ENCODE assay signal across 12 cellular contexts in the genomic region with DNA sequence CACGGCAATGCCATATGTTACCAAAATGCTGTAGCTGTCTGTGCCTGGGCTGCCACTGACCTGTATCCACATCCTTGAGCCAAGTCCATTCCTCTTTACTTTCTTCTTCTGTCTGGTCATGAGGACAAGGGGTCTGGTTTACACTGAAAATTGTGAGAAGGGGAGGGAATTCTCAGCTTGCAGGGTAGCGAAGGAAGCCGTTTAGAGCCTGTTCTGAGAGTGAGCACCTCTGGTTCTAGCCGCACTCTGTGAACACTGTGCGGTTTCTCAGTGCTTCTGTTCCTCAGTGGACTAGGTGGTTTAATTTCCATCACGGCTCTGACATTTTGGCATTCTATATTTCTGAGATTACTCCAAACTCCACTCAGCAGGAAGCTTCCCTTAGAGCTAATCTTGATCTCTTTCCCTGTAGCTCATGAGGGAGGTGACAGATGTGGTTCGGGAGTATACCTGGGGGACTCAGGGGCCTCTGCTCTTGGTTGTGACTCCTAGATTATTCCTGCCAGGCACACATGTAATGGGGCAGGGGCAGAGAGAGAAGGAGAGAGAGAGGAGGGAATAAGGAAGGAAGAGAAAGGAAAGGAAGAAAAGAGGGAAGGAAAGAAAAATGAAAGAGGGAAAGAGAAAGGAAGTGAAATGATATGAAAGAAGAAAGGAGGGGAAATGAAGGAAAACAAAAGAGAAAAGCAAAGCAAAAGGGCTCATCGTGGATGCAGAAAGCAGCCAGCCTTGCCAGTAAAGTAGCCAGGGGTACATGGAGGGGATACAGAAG. TPM values are rescaled to one million over a fixed set of nuclear protein-coding genes. Genes with fewer than 3 reads are reported as not detected.
DNase-seq lines count a peak whose midpoint lies in the region; ATAC-seq lines count a peak whose summit lies in the region.
"Had no signal": no experiment of that assay in that cellular context is flagged by ENCODE, and none has a peak within 500 bp of the region (broad histone marks: within the 10 kb centered on the region; RNA-seq: fewer than 3 reads in every experiment).

No MANE protein-coding gene starts in this region.

- no peaks in the 10 kb centered on the region for H3K36me3 ChIP-seq in effector memory CD4-positive, alpha-beta T cell (ENCODE audit: control insufficient read depth, insufficient read depth, low read length)

- DNase-seq in activated naive CD4-positive, alpha-beta T cell (lab: John Stamatoyannopoulos, UW), result no peak
- DNase-seq in T-cell (no peak), UCSD-AML1 (lab: John Stamatoyannopoulos, UW; ENCODE audit: unreplicated experiment) (no peak)
- no peak for DNase-seq in effector memory CD4-positive, alpha-beta T cell
- DNase-seq in stimulated activated naive CD8-positive, alpha-beta T cell treated with anti-CD3 and anti-CD28 coated beads, Interleukin-15, amount 100 ng/mL, for 72 hours, result peak in 1 of 2 donors; percentile 26
- DNase-seq in stimulated activated naive CD4-positive, alpha-beta T cell treated with Interleukin-2 at 50 U/mL for 16 hours (lab: John Stamatoyannopoulos, UW), result no peak
- DNase-seq: left cardiac atrium, NCI-H1048 had no signal

- H3K4me3 ChIP-seq in effector memory CD4-positive, alpha-beta T cell (ENCODE audit: insufficient read depth, low read depth, low read length, poor library complexity, severe bottlenecking), result no peak overlapping the region

- peak in 1 of 4 experiments; percentile 27 for ATAC-seq in T-cell (replicated peaks in 1 of 4)
- no peak for ATAC-seq in stimulated activated naive CD8-positive, alpha-beta T cell treated with anti-CD3 and anti-CD28 coated beads, Interleukin-15, amount 100 ng/mL, for 72 hours
- ATAC-seq in HG02610 (IDR thresholded peaks at IDR 0.05; ENCODE audit: unreplicated experiment), result no peak
- ATAC-seq: left cardiac atrium had no signal

- H3K27ac Mint-ChIP-seq in activated naive CD4-positive, alpha-beta T cell treated with anti-CD3 and anti-CD28 coated beads, Interleukin-2, amount 50 U/mL, for 24 hours, result peak overlapping the region; percentile 100
- peak overlapping the region; percentile 79 to 83 for H3K27ac Mint-ChIP-seq in T-cell
- H3K27ac Mint-ChIP-seq in stimulated activated naive CD8-positive, alpha-beta T cell treated with anti-CD3 and anti-CD28 coated beads, Interleukin-15, amount 100 ng/mL, for 72 hours, result peak overlapping the region; percentile 96 to 98

- H3K27ac ChIP-seq in effector memory CD4-positive, alpha-beta T cell (ENCODE audit: insufficient read depth, low read length, poor library complexity, severe bottlenecking), result peak overlapping the region; percentile 17

- H3K4me1 ChIP-seq in effector memory CD4-positive, alpha-beta T cell (ENCODE audit: control insufficient read depth, insufficient read depth, low read length, poor library complexity, severe bottlenecking), result peaks cover 51% of the 10 kb centered on the region

- H3K27me3 Mint-ChIP-seq in activated naive CD4-positive, alpha-beta T cell treated with anti-CD3 and anti-CD28 coated beads, Interleukin-2, amount 50 U/mL, for 24 hours, result no peaks in the 10 kb centered on the region
- H3K27me3 Mint-ChIP-seq in T-cell, result peaks cover 0 to 2% of the 10 kb centered on the region in 2 donors
- H3K27me3 Mint-ChIP-seq in stimulated activated naive CD8-positive, alpha-beta T cell treated with anti-CD3 and anti-CD28 coated beads, Interleukin-15, amount 100 ng/mL, for 72 hours, result no peaks in the 10 kb centered on the region

- no peaks in the 10 kb centered on the region for H3K27me3 ChIP-seq in effector memory CD4-positive, alpha-beta T cell (replicated peaks; ENCODE audit: control insufficient read depth, insufficient read depth, low read length, poor library complexity, severe bottlenecking)

- POLR2A ChIA-PET in T-cell (lab: Charles Lee), result interaction anchor here (0.7 to 0.8 kb wide), 2 partner anchors 18 to 904 kb away, joined by 3 to 4 read pairs; no protein-coding TSS in a partner anchor

- H3K4me3 Mint-ChIP-seq in activated naive CD4-positive, alpha-beta T cell treated with anti-CD3 and anti-CD28 coated beads, Interleukin-2, amount 50 U/mL, for 24 hours, result peak overlapping the region; percentile 89
- H3K4me3 Mint-ChIP-seq in T-cell, result peak overlapping the region; percentile 8 to 35 (median 26)
- peak overlapping the region; percentile 71 to 77 for H3K4me3 Mint-ChIP-seq in stimulated activated naive CD8-positive, alpha-beta T cell treated with anti-CD3 and anti-CD28 coated beads, Interleukin-15, amount 100 ng/mL, for 72 hours
- H3K4me3 Mint-ChIP-seq: type B pancreatic cell had no signal

- no peaks in the 10 kb centered on the region for H3K36me3 Mint-ChIP-seq in activated naive CD4-positive, alpha-beta T cell treated with anti-CD3 and anti-CD28 coated beads, Interleukin-2, amount 50 U/mL, for 24 hours
- H3K36me3 Mint-ChIP-seq in T-cell, result no peaks in the 10 kb centered on the region
- H3K36me3 Mint-ChIP-seq: type B pancreatic cell had no signal

- peaks cover 96% of the 10 kb centered on the region for H3K4me1 Mint-ChIP-seq in activated naive CD4-positive, alpha-beta T cell treated with anti-CD3 and anti-CD28 coated beads, Interleukin-2, amount 50 U/mL, for 24 hours
- peaks cover 54 to 82% (median 75%) of the 10 kb centered on the region in 3 donors for H3K4me1 Mint-ChIP-seq in T-cell
- H3K4me1 Mint-ChIP-seq in stimulated activated naive CD8-positive, alpha-beta T cell treated with anti-CD3 and anti-CD28 coated beads, Interleukin-15, amount 100 ng/mL, for 72 hours, result peaks cover 100% of the 10 kb centered on the region

- H3K9me3 Mint-ChIP-seq in activated naive CD4-positive, alpha-beta T cell treated with anti-CD3 and anti-CD28 coated beads, Interleukin-2, amount 50 U/mL, for 24 hours, result no peaks in the 10 kb centered on the region
- no peaks in the 10 kb centered on the region for H3K9me3 Mint-ChIP-seq in T-cell
- H3K9me3 Mint-ChIP-seq in stimulated activated naive CD8-positive, alpha-beta T cell treated with anti-CD3 and anti-CD28 coated beads, Interleukin-15, amount 100 ng/mL, for 72 hours, result no peaks in the 10 kb centered on the region
- H3K9me3 Mint-ChIP-seq: type B pancreatic cell had no signal

- CTCF ChIA-PET in T-cell (lab: Charles Lee), result interaction anchor here in 1 of 2 donors (0.5 to 2.1 kb wide), 5 partner anchors 14 to 252 kb away, joined by 3 to 6 read pairs (median 5); a partner anchor contains a TSS

- no peaks in the 10 kb centered on the region for H3K9me3 ChIP-seq in effector memory CD4-positive, alpha-beta T cell (ENCODE audit: control insufficient read depth, low read length)

RNA-seq across cellular contexts. Expression of a gene that starts 14.2 kb away (rescaled TPM):
- total RNA-seq in T-cell, result 10 to 100 TPM in 4 of 5 donors, 1 to 10 TPM in 1; 7.9 to 37.3 (median 20.8) TPM
- total RNA-seq: epithelial cell of proximal tubule had no signal

RNA-seq across cellular contexts. Expression of a gene that starts 24.9 kb away (rescaled TPM):
- total RNA-seq in T-cell, result 10 to 100 TPM in 1 of 5 donors, 1 to 10 TPM in 4; 4.5 to 20.5 (median 7.2) TPM

Comparison
In these comparisons a context has a peak if more than half of its experiments do, and no peak if none do; other contexts are left out.
1. H3K4me3 Mint-ChIP-seq: peak in every context shown above with its lines; median percentile 89 in activated naive CD4-positive, alpha-beta T cell treated with anti-CD3 and anti-CD28 coated beads, Interleukin-2, amount 50 U/mL, for 24 hours; 74 in stimulated activated naive CD8-positive, alpha-beta T cell treated with anti-CD3 and anti-CD28 coated beads, Interleukin-15, amount 100 ng/mL, for 72 hours; 26 in T-cell.